Comparison of ENCODE assay signal across 21 cellular contexts in genomic region chr5:61440086-61440485, GRCh38.
"Had no signal": no experiment of that assay in that cellular context is flagged by ENCODE, and none has a peak within 500 bp of the region (broad histone marks: within the 10 kb centered on the region; RNA-seq: fewer than 3 reads in every experiment).

No MANE protein-coding gene starts in this region.

- H3K27me3 ChIP-seq: brain microvascular endothelial cell, MG63, Peyer's patch had no signal

- H3K27ac ChIP-seq: brain microvascular endothelial cell, KMS-11, Peyer's patch had no signal

- H3K27ac Mint-ChIP-seq: activated CD8-positive, alpha-beta T cell treated with anti-CD3 and anti-CD28 coated beads for 36 hours; activated naive CD4-positive, alpha-beta T cell treated with anti-CD3 and anti-CD28 coated beads for 36 hours; activated naive CD8-positive, alpha-beta T cell; activated T-cell treated with anti-CD3 and anti-CD28 coated beads, Interleukin-2, amount 50 U/mL, for 24 hours; T-helper 1 cell treated with Interleukin-12 subunit alpha and Interleukin-12 subunit beta and Interleukin-4 antibody, amounts not matched to agents 30 μg/mL and 1 μg/mL, for 36 hours had no signal

- DNase-seq: activated CD4-positive, alpha-beta T cell treated with anti-CD3 and anti-CD28 coated beads for 4 hours; activated CD8-positive, alpha-beta memory T cell treated with anti-CD3 and anti-CD28 coated beads, Interleukin-2, amount 50 U/mL, for 4 hours; activated CD8-positive, alpha-beta T cell treated with anti-CD3 and anti-CD28 coated beads for 36 hours; activated gamma-delta T cell; activated naive CD4-positive, alpha-beta T cell treated with anti-CD3 and anti-CD28 coated beads for 36 hours; activated T-cell treated with anti-CD3 and anti-CD28 coated beads, Interleukin-2, amount 50 U/mL, for 24 hours; brain microvascular endothelial cell; central memory CD4-positive, alpha-beta T cell; MG63; MV-4-11; NCI-H1092 treated with DMSO at 0.1 percent for 48 hours; NCI-H1417 treated with DMSO at 0.1 percent for 48 hours; NCI-H187; NCI-H2081; NCI-H510A treated with DMSO at 0.1 percent for 48 hours; Peyer's patch; SHP77 treated with DMSO at 0.1 percent for 48 hours had no signal

- H3K4me3 ChIP-seq: MG63, Peyer's patch had no signal

- H3K27me3 Mint-ChIP-seq: activated CD8-positive, alpha-beta T cell treated with anti-CD3 and anti-CD28 coated beads for 36 hours; activated naive CD8-positive, alpha-beta T cell; activated T-cell treated with anti-CD3 and anti-CD28 coated beads, Interleukin-2, amount 50 U/mL, for 24 hours had no signal

- H3K4me3 Mint-ChIP-seq: activated CD8-positive, alpha-beta T cell treated with anti-CD3 and anti-CD28 coated beads for 36 hours; activated naive CD4-positive, alpha-beta T cell treated with anti-CD3 and anti-CD28 coated beads for 36 hours; activated naive CD8-positive, alpha-beta T cell; activated T-cell treated with anti-CD3 and anti-CD28 coated beads, Interleukin-2, amount 50 U/mL, for 24 hours; T-helper 1 cell treated with Interleukin-12 subunit alpha and Interleukin-12 subunit beta and Interleukin-4 antibody, amounts not matched to agents 30 μg/mL and 1 μg/mL, for 36 hours had no signal

- ATAC-seq: activated CD4-positive, CD25-positive, alpha-beta regulatory T cell treated with anti-CD3 and anti-CD28 coated beads, Interleukin-2, amount 50 U/mL, for 24 hours; activated CD8-positive, alpha-beta T cell treated with anti-CD3 and anti-CD28 coated beads for 36 hours had no signal

- H3K36me3 ChIP-seq: brain microvascular endothelial cell, MG63, Peyer's patch had no signal
